18 cellular contexts compared by ENCODE assay signal in genomic region chr7:143295870-143296269, GRCh38. TPM values are rescaled to one million over a fixed set of nuclear protein-coding genes. Genes with fewer than 3 reads are reported as not detected.
DNase-seq lines count a peak whose midpoint lies in the region; ATAC-seq and TF ChIP-seq lines count a peak whose summit lies in the region.
"Had no signal": no experiment of that assay in that cellular context is flagged by ENCODE, and none has a peak within 500 bp of the region (broad histone marks: within the 10 kb centered on the region; RNA-seq: fewer than 3 reads in every experiment).

No MANE protein-coding gene starts in this region.

- no peak overlapping the region for H3K4me3 Mint-ChIP-seq in nephron progenitor cell
- H3K4me3 Mint-ChIP-seq: GM23338, type B pancreatic cell had no signal

- H3K36me3 ChIP-seq in IMR-90 (ENCODE audit: control insufficient read depth, insufficient read depth, low read length) (peaks cover 42% of the 10 kb centered on the region), brain microvascular endothelial cell (replicated peaks) (peaks cover 48% of the 10 kb centered on the region)

- H3K4me1 Mint-ChIP-seq in nephron progenitor cell: peaks cover 15% of the 10 kb centered on the region
- H3K4me1 Mint-ChIP-seq: GM23338 had no signal

- H3K9me3 ChIP-seq in IMR-90 (ENCODE audit: control insufficient read depth, insufficient read depth, low read length): no peaks in the 10 kb centered on the region
- H3K9me3 ChIP-seq: A549, neutrophil had no signal

- H3K4me1 ChIP-seq in IMR-90 (ENCODE audit: control insufficient read depth, insufficient read depth, low read length): peaks cover 16% of the 10 kb centered on the region

- H2BK5ac ChIP-seq in IMR-90 (ENCODE audit: low read depth, low read length, poor library complexity, severe bottlenecking): no peak overlapping the region

- no peak overlapping the region for H3K4me2 ChIP-seq in IMR-90 (ENCODE audit: low read depth, low read length)
- H3K4me2 ChIP-seq: A549, GM23338 had no signal

- 0 out of 2 replicates have a peak overlapping the region, but pooled peaks have one; percentile 4 for H3K4ac ChIP-seq in IMR-90 (ENCODE audit: low read depth, low read length)

- TF ChIP-seq CTCF in IMR-90 (conservative IDR thresholded peaks at IDR 0.05; ENCODE audit: low read depth, low read length) (no peak), brain microvascular endothelial cell (IDR thresholded peaks at IDR 0.05; ENCODE audit: low read depth, low read length, missing control alignments) (no peak), nephron progenitor cell (IDR thresholded peaks at IDR 0.05) (no peak)

- no peak overlapping the region for H2AFZ ChIP-seq in IMR-90 (replicated peaks; ENCODE audit: low read length, poor library complexity)
- H2AFZ ChIP-seq: GM23338 had no signal

- BruUV-seq in IMR-90 (replicated peaks; lab: Mats Ljungman, UMichigan): no TSS peak

- peaks cover 13% of the 10 kb centered on the region for H4K20me1 ChIP-seq in IMR-90 (ENCODE audit: insufficient read depth, low read length)

- H2AK9ac ChIP-seq in IMR-90 (replicated peaks; ENCODE audit: low read depth, low read length, poor library complexity): no peak overlapping the region

- DNase-seq in activated CD4-positive, CD25-positive, alpha-beta regulatory T cell (lab: John Stamatoyannopoulos, UW): no peak
- DNase-seq in IMR-90 (peak; percentile 91), brain microvascular endothelial cell (peak; percentile 30), nephron progenitor cell (no peak), NCI-H2107 treated with DMSO at 0.1 percent for 48 hours (lab: John Stamatoyannopoulos, UW; ENCODE audit: unreplicated experiment) (no peak), NCI-H1417 (lab: John Stamatoyannopoulos, UW) (no peak), posterior cingulate gyrus (no peak)
- DNase-seq: aorta; effector CD8-positive, alpha-beta T cell; NCI-H226; stimulated activated CD4-positive, alpha-beta T cell treated with anti-CD3 and anti-CD28 coated beads, Interleukin-12 subunit alpha, Interleukin-12 subunit beta, amount 100 ng/mL, for 4 hours had no signal

- CTCF ChIA-PET in IMR-90 (lab: Yijun Ruan, JAX): interaction anchor here (0.7 kb wide), 1 partner anchor 84 kb away, joined by 3 read pairs; no protein-coding TSS in a partner anchor

- 0 out of 2 replicates have a peak overlapping the region, but pooled peaks have one; percentile 1 for H2BK20ac ChIP-seq in IMR-90 (ENCODE audit: low read depth, low read length)

- H3K27me3 Mint-ChIP-seq in nephron progenitor cell (ENCODE audit: low read depth, poor library complexity): no peaks in the 10 kb centered on the region
- H3K27me3 Mint-ChIP-seq: type B pancreatic cell had no signal

- H2BK120ac ChIP-seq in IMR-90 (ENCODE audit: low read depth, low read length): no peak overlapping the region

- H3K9ac ChIP-seq in IMR-90 (ENCODE audit: low read depth, low read length): no peak overlapping the region

- in situ Hi-C loops in IMR-90 (cut with MboI; ENCODE audit: low sequenced_read_pairs) (loop anchor here (5.0 kb wide), 1 partner anchor 71 kb away; no protein-coding TSS in a partner anchor), brain microvascular endothelial cell (cut with HindIII; ENCODE audit: low pct_ligation_motif_present, low sequenced_read_pairs) (no loop called here)

- peaks cover 94% of the 10 kb centered on the region for H3K36me3 Mint-ChIP-seq in nephron progenitor cell (ENCODE audit: low read depth)

- peaks cover 13 to 48% of the 10 kb centered on the region in 2 experiments; a peak in 3 of 4 replicates for H3K79me1 ChIP-seq in IMR-90 (ENCODE audit: low read depth in 1 of 2, low read length in 2 of 2)

- no peaks in the 10 kb centered on the region for H3K9me3 Mint-ChIP-seq in nephron progenitor cell
- H3K9me3 Mint-ChIP-seq: GM23338, type B pancreatic cell had no signal

- H3K56ac ChIP-seq in IMR-90 (ENCODE audit: extremely low read depth, insufficient read depth, low read length): no peak overlapping the region

- no peak overlapping the region for H4K5ac ChIP-seq in IMR-90 (ENCODE audit: low read depth, low read length)

- no peak for TF ChIP-seq RAD21 in IMR-90 (IDR thresholded peaks at IDR 0.05; ENCODE audit: low read length)

- peak; percentile 59 to 76 for ATAC-seq in activated CD4-positive, CD25-positive, alpha-beta regulatory T cell treated with anti-CD3 and anti-CD28 coated beads, Interleukin-2, amount 50 U/mL, for 24 hours
- ATAC-seq in IMR-90 (ENCODE audit: low read depth): peak; percentile 67
- ATAC-seq: A549, GM23338, Panc1 had no signal

- intact Hi-C loops in IMR-90 (cut with micrococcal nuclease): no loop called here
- intact Hi-C loops in posterior cingulate gyrus (cut with DNase I): no loop called here

- H3K18ac ChIP-seq in IMR-90 (ENCODE audit: low read depth, low read length): 0 out of 2 replicates have a peak overlapping the region, but pooled peaks have one; percentile 5

- dilution Hi-C loops in IMR-90 (cut with HindIII; ENCODE audit: low sequenced_read_pairs, unreplicated experiment): no loop called here

- H4K8ac ChIP-seq in IMR-90 (ENCODE audit: low read depth in 2 of 2, low read length in 2 of 2): no peak overlapping the region

- POLR2A ChIA-PET in IMR-90 (lab: Charles Lee; ENCODE audit: unreplicated experiment): interaction anchor here (0.6 kb wide), 1 partner anchor 9 kb away, joined by 6 read pairs; no protein-coding TSS in a partner anchor

- peak overlapping the region; percentile 21 for H3K27ac ChIP-seq in IMR-90 (ENCODE audit: insufficient read depth, low read length)
- peak overlapping the region; percentile 82 for H3K27ac ChIP-seq in brain microvascular endothelial cell
- H3K27ac ChIP-seq: A549, neutrophil had no signal

- H3K27ac Mint-ChIP-seq in nephron progenitor cell: peak overlapping the region; percentile 29
- H3K27ac Mint-ChIP-seq: GM23338, type B pancreatic cell had no signal

- no peak for TF ChIP-seq POLR2A in IMR-90 (IDR thresholded peaks at IDR 0.05; ENCODE audit: low read depth, low read length)

- 0 out of 2 replicates have a peak overlapping the region, but pooled peaks have one; percentile 11 for H3K14ac ChIP-seq in IMR-90 (replicated peaks; ENCODE audit: low read depth, low read length)

- 0 out of 2 replicates have a peak overlapping the region, but pooled peaks have one; percentile 17 for H2AK5ac ChIP-seq in IMR-90 (ENCODE audit: low read depth, low read length)

- H3K9me1 ChIP-seq in IMR-90 (ENCODE audit: insufficient read depth, low read length): peaks cover 15% of the 10 kb centered on the region

- no peak overlapping the region for H4K91ac ChIP-seq in IMR-90 (ENCODE audit: insufficient read depth, low read depth, low read length)

- H3K23ac ChIP-seq in IMR-90 (ENCODE audit: low read depth, low read length): no peak overlapping the region; the same call in 1 of the 2 replicates

- H3K27me3 ChIP-seq in IMR-90 (ENCODE audit: control insufficient read depth, insufficient read depth, low read length): no peaks in the 10 kb centered on the region
- no peaks in the 10 kb centered on the region for H3K27me3 ChIP-seq in brain microvascular endothelial cell (replicated peaks)
- H3K27me3 ChIP-seq: neutrophil had no signal

- H3K4me3 ChIP-seq in IMR-90 (ENCODE audit: insufficient read depth, low read depth, low read length): no peak overlapping the region
- H3K4me3 ChIP-seq in brain microvascular endothelial cell (ENCODE audit: low read depth, low read length): no peak overlapping the region
- H3K4me3 ChIP-seq: A549, GM23338 had no signal

- H2BK15ac ChIP-seq in IMR-90 (ENCODE audit: low read depth, low read length): no peak overlapping the region

TF ChIP-seq in IMR-90, 13 proteins besides CTCF, POLR2A, EP300 and RAD21:
- TF ChIP-seq MXI1 (IDR thresholded peaks at IDR 0.05; ENCODE audit: borderline replicate concordance, low read depth, low read length) (no peak), BHLHE40 (IDR thresholded peaks at IDR 0.05; ENCODE audit: low read depth, low read length) (no peak), MAFK (IDR thresholded peaks at IDR 0.05; ENCODE audit: low read depth, low read length) (peak; percentile 44), NFE2L2 (IDR thresholded peaks at IDR 0.05; ENCODE audit: low read depth, low read length) (no peak), CEBPB (IDR thresholded peaks at IDR 0.05; ENCODE audit: low read depth, low read length) (no peak), RFX5 (IDR thresholded peaks at IDR 0.05; ENCODE audit: low read depth, low read length) (no peak), FOS (IDR thresholded peaks at IDR 0.05; ENCODE audit: low read depth, low read length) (peak; percentile 40; the same call in 1 of the 2 replicates), SMC3 (IDR thresholded peaks at IDR 0.05; ENCODE audit: low read depth, low read length) (no peak)

RNA-seq across cellular contexts. Expression of gene CASP2, which starts 7.7 kb away (rescaled TPM):
- 18.6 and 25.6 TPM in 2 replicates for total RNA-seq in IMR-90 (2012; rRNA removed)
- 14.3 and 15.4 TPM in 2 replicates for polyA plus RNA-seq in IMR-90 (2012; rRNA removed)
- polyA plus RNA-seq in IMR-90 (2012; cell fraction: cytosol; rRNA removed): 4.9 and 7.1 TPM in 2 replicates
- polyA plus RNA-seq in IMR-90 (2012; cell fraction: nucleus; rRNA removed; ENCODE audit: low replicate concordance): 19.9 and 31.5 TPM in 2 replicates

RNA-seq across cellular contexts. Expression of gene TMEM139, which starts 11.1 kb away (rescaled TPM):
- not detected in 2 replicates for total RNA-seq in IMR-90 (2012; rRNA removed)
- polyA plus RNA-seq in IMR-90 (2012; rRNA removed): 0.07 TPM in 1 of 2 replicates, not detected in the other
- polyA plus RNA-seq in IMR-90 (2012; cell fraction: cytosol; rRNA removed): 0.42 TPM in 1 of 2 replicates, not detected in the other
- polyA plus RNA-seq in IMR-90 (2012; cell fraction: nucleus; rRNA removed; ENCODE audit: low replicate concordance): 0.05 and 0.06 TPM in 2 replicates

RNA-seq across cellular contexts. Expression of gene CLCN1, which starts 20.0 kb away (rescaled TPM):
- total RNA-seq in IMR-90 (2012; rRNA removed): not detected in 2 replicates
- not detected in 2 replicates for polyA plus RNA-seq in IMR-90 (2012; rRNA removed)
- polyA plus RNA-seq in IMR-90 (2012; cell fraction: cytosol; rRNA removed): not detected in 2 replicates
- polyA plus RNA-seq in IMR-90 (2012; cell fraction: nucleus; rRNA removed; ENCODE audit: low replicate concordance): not detected in 2 replicates
- total RNA-seq: aorta; T-helper 2 cell treated with Interferon-gamma antibody and Interleukin-4, amounts not matched to agents 100 ng/mL and 5 ng/mL, for 36 hours had no signal
- polyA plus RNA-seq: aorta had no signal

RNA-seq across cellular contexts. Expression of gene GSTK1, which starts 32.6 kb away (rescaled TPM):
- 60.0 and 64.9 TPM in 2 replicates for total RNA-seq in IMR-90 (2012; rRNA removed)
- 109 and 111 TPM in 2 replicates for polyA plus RNA-seq in IMR-90 (2012; rRNA removed)
- polyA plus RNA-seq in IMR-90 (2012; cell fraction: cytosol; rRNA removed): 98.8 and 119 TPM in 2 replicates
- 202 and 254 TPM in 2 replicates for polyA plus RNA-seq in IMR-90 (2012; cell fraction: nucleus; rRNA removed; ENCODE audit: low replicate concordance)

Comparison
In these comparisons a context has a peak if more than half of its experiments do, and no peak if none do; other contexts are left out.
1. DNase-seq: peak in IMR-90 (single experiment) and brain microvascular endothelial cell (single experiment); none in activated CD4-positive, CD25-positive, alpha-beta regulatory T cell (0 of 4), nephron progenitor cell (single experiment), NCI-H2107 treated with DMSO at 0.1 percent for 48 hours (single experiment), NCI-H1417 (0 of 3) and posterior cingulate gyrus (0 of 10).